1 cellular context compared by ENCODE assay signal in the genomic region with DNA sequence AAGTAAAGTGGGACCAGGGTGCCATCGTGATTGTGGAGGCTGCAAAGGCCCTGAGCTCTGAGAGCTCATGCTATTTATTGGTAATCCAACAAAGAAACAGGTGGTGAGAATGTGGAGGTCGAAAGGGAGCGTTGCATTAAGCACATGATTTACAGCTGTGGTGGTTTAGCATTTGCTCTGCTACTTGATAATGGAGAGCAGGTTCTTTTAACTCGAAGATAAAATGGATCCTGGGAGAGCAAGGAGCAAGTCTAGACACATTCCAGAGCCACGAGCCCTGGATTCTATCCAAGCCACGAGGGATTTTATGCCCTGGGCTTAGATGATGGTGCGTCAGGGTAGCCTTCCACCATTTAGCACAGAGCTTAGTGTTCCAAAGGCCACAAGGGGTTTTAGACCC.
TF ChIP-seq lines count a peak whose summit lies in the region.

No MANE protein-coding gene starts in this region.

TF ChIP-seq in GM23338, 12 proteins besides CTCF, POLR2A, EP300 and RAD21 (continued from another document):
- TF ChIP-seq, protein P1, sequence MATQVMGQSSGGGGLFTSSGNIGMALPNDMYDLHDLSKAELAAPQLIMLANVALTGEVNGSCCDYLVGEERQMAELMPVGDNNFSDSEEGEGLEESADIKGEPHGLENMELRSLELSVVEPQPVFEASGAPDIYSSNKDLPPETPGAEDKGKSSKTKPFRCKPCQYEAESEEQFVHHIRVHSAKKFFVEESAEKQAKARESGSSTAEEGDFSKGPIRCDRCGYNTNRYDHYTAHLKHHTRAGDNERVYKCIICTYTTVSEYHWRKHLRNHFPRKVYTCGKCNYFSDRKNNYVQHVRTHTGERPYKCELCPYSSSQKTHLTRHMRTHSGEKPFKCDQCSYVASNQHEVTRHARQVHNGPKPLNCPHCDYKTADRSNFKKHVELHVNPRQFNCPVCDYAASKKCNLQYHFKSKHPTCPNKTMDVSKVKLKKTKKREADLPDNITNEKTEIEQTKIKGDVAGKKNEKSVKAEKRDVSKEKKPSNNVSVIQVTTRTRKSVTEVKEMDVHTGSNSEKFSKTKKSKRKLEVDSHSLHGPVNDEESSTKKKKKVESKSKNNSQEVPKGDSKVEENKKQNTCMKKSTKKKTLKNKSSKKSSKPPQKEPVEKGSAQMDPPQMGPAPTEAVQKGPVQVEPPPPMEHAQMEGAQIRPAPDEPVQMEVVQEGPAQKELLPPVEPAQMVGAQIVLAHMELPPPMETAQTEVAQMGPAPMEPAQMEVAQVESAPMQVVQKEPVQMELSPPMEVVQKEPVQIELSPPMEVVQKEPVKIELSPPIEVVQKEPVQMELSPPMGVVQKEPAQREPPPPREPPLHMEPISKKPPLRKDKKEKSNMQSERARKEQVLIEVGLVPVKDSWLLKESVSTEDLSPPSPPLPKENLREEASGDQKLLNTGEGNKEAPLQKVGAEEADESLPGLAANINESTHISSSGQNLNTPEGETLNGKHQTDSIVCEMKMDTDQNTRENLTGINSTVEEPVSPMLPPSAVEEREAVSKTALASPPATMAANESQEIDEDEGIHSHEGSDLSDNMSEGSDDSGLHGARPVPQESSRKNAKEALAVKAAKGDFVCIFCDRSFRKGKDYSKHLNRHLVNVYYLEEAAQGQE (IDR thresholded peaks at IDR 0.05; ENCODE audit: unreplicated experiment), result no peak
- TF ChIP-seq NANOG (IDR thresholded peaks at IDR 0.05; ENCODE audit: borderline replicate concordance) (no peak), EZH2 (IDR thresholded peaks at IDR 0.05; ENCODE audit: low read depth, unreplicated experiment) (no peak), STAT1 (IDR thresholded peaks at IDR 0.05; ENCODE audit: unreplicated experiment) (no peak), EZH2phosphoT487 (IDR thresholded peaks at IDR 0.05; ENCODE audit: unreplicated experiment) (no peak), POLR2AphosphoS5 (IDR thresholded peaks at IDR 0.05; ENCODE audit: low read depth) (no peak)
- TF ChIP-seq, protein P2, sequence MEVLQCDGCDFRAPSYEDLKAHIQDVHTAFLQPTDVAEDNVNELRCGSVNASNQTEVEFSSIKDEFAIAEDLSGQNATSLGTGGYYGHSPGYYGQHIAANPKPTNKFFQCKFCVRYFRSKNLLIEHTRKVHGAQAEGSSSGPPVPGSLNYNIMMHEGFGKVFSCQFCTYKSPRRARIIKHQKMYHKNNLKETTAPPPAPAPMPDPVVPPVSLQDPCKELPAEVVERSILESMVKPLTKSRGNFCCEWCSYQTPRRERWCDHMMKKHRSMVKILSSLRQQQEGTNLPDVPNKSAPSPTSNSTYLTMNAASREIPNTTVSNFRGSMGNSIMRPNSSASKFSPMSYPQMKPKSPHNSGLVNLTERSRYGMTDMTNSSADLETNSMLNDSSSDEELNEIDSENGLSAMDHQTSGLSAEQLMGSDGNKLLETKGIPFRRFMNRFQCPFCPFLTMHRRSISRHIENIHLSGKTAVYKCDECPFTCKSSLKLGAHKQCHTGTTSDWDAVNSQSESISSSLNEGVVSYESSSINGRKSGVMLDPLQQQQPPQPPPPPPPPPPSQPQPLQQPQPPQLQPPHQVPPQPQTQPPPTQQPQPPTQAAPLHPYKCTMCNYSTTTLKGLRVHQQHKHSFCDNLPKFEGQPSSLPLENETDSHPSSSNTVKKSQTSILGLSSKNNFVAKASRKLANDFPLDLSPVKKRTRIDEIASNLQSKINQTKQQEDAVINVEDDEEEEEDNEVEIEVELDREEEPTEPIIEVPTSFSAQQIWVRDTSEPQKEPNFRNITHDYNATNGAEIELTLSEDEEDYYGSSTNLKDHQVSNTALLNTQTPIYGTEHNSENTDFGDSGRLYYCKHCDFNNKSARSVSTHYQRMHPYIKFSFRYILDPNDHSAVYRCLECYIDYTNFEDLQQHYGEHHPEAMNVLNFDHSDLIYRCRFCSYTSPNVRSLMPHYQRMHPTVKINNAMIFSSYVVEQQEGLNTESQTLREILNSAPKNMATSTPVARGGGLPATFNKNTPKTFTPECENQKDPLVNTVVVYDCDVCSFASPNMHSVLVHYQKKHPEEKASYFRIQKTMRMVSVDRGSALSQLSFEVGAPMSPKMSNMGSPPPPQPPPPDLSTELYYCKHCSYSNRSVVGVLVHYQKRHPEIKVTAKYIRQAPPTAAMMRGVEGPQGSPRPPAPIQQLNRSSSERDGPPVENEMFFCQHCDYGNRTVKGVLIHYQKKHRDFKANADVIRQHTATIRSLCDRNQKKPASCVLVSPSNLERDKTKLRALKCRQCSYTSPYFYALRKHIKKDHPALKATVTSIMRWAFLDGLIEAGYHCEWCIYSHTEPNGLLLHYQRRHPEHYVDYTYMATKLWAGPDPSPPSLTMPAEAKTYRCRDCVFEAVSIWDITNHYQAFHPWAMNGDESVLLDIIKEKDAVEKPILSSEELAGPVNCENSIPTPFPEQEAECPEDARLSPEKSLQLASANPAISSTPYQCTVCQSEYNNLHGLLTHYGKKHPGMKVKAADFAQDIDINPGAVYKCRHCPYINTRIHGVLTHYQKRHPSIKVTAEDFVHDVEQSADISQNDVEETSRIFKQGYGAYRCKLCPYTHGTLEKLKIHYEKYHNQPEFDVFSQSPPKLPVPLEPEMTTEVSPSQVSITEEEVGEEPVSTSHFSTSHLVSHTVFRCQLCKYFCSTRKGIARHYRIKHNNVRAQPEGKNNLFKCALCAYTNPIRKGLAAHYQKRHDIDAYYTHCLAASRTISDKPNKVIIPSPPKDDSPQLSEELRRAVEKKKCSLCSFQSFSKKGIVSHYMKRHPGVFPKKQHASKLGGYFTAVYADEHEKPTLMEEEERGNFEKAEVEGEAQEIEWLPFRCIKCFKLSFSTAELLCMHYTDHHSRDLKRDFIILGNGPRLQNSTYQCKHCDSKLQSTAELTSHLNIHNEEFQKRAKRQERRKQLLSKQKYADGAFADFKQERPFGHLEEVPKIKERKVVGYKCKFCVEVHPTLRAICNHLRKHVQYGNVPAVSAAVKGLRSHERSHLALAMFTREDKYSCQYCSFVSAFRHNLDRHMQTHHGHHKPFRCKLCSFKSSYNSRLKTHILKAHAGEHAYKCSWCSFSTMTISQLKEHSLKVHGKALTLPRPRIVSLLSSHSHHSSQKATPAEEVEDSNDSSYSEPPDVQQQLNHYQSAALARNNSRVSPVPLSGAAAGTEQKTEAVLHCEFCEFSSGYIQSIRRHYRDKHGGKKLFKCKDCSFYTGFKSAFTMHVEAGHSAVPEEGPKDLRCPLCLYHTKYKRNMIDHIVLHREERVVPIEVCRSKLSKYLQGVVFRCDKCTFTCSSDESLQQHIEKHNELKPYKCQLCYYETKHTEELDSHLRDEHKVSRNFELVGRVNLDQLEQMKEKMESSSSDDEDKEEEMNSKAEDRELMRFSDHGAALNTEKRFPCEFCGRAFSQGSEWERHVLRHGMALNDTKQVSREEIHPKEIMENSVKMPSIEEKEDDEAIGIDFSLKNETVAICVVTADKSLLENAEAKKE (CRISPR knock-in tag; IDR thresholded peaks at IDR 0.05), result no peak
- TF ChIP-seq, protein P3, sequence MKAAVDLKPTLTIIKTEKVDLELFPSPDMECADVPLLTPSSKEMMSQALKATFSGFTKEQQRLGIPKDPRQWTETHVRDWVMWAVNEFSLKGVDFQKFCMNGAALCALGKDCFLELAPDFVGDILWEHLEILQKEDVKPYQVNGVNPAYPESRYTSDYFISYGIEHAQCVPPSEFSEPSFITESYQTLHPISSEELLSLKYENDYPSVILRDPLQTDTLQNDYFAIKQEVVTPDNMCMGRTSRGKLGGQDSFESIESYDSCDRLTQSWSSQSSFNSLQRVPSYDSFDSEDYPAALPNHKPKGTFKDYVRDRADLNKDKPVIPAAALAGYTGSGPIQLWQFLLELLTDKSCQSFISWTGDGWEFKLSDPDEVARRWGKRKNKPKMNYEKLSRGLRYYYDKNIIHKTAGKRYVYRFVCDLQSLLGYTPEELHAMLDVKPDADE (IDR thresholded peaks at IDR 0.05), result no peak
